ENCODE assay signal across 1 cellular context in the genomic region with DNA sequence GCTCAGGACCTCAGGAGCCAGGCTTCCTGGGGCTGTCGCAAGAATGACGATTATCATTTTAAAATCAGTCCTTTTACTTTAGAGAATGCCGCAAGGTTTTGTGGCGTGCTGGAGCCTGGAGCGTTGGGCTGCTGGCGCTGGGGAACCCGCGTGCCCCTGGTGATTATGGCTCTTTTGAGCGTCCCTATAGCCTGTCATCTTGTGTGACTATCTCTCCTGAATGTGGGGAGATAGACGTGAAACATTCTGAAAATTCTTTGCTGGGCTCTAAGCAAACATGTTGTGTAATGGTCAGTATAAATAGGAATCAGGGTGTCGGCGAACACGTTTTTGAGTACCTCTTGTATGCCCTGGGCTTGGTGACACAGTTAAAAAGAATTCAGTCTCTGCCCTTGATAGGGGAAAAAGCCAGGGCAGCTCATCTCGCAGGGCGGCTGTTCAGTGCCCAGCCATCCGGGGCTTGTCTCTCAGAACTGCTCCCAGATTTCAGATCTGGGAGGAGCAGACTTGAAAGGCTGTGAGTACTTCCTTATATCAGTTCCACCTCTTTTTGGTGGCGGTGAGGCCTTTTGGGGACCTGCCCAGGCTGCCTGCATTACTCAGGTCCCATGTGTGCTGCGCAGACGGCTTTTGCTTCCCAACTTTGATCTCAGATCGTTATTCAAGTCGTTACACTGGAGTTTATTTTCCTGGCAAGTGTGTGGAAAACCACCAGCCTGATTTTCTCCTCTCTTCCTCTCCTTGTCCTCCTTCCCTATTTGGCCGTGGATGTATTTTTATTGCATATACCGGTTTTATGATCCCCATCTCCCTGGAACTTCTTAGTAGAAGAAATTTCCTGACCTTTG.
A peak's percentile ranks its signal among the peaks of the same experiment; 100 is the strongest.
TF ChIP-seq lines count a peak whose summit lies in the region.

No MANE protein-coding gene starts in this region.

TF ChIP-seq in HepG2, 621 proteins besides CTCF, POLR2A, EP300 and RAD21 (continues in another document):
- TF ChIP-seq, protein P1, sequence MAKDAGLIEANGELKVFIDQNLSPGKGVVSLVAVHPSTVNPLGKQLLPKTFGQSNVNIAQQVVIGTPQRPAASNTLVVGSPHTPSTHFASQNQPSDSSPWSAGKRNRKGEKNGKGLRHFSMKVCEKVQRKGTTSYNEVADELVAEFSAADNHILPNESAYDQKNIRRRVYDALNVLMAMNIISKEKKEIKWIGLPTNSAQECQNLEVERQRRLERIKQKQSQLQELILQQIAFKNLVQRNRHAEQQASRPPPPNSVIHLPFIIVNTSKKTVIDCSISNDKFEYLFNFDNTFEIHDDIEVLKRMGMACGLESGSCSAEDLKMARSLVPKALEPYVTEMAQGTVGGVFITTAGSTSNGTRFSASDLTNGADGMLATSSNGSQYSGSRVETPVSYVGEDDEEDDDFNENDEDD (CRISPR knock-in tag; IDR thresholded peaks at IDR 0.05; ENCODE audit: borderline replicate concordance) = no peak
- TF ChIP-seq ZMYM3 (CRISPR knock-in tag; IDR thresholded peaks at IDR 0.05) (no peak), MBNL3 (CRISPR knock-in tag; conservative IDR thresholded peaks at IDR 0.05) (no peak), TGIF2 (CRISPR knock-in tag; IDR thresholded peaks at IDR 0.05) (peak; percentile 91), TAF15 (IDR thresholded peaks at IDR 0.05; ENCODE audit: low read depth, low read length, poor library complexity, severe bottlenecking) (no peak), ZNF761 (CRISPR knock-in tag; conservative IDR thresholded peaks at IDR 0.05) (no peak; the same call in 1 of the 2 replicates), RXRB (CRISPR knock-in tag; IDR thresholded peaks at IDR 0.05; ENCODE audit: borderline replicate concordance) (peak; percentile 95), KLF11 (CRISPR knock-in tag; IDR thresholded peaks at IDR 0.05) (no peak; the same call in 1 of the 2 replicates), NONO (IDR thresholded peaks at IDR 0.05) (no peak), NONO (CRISPR knock-in tag; conservative IDR thresholded peaks at IDR 0.05) (peak; percentile 73; the same call in 1 of the 2 replicates), ZNF777 (CRISPR knock-in tag; IDR thresholded peaks at IDR 0.05) (no peak), ZNF263 (CRISPR knock-in tag; IDR thresholded peaks at IDR 0.05) (peak; percentile 21; the same call in 1 of the 2 replicates), ZNF746 (CRISPR knock-in tag; IDR thresholded peaks at IDR 0.05) (no peak; the same call in 1 of the 2 replicates), ZC3H4 (CRISPR knock-in tag; IDR thresholded peaks at IDR 0.05; ENCODE audit: borderline replicate concordance) (no peak; the same call in 1 of the 2 replicates), MAF1 (CRISPR knock-in tag; IDR thresholded peaks at IDR 0.05; ENCODE audit: borderline replicate concordance) (no peak), KDM5A (IDR thresholded peaks at IDR 0.05; ENCODE audit: borderline replicate concordance, low read length) (no peak), ZFYVE20 (CRISPR knock-in tag; IDR thresholded peaks at IDR 0.05; ENCODE audit: borderline replicate concordance, low read depth) (no peak), ZNF841 (CRISPR knock-in tag; IDR thresholded peaks at IDR 0.05; ENCODE audit: borderline replicate concordance) (no peak), ZNF383 (CRISPR knock-in tag; IDR thresholded peaks at IDR 0.05; ENCODE audit: borderline replicate concordance) (0 out of 2 replicates have a peak, but pooled peaks have one; percentile 14), CBFB (CRISPR knock-in tag; IDR thresholded peaks at IDR 0.05) (0 out of 2 replicates have a peak, but pooled peaks have one; percentile 15), IRF2 (CRISPR knock-in tag; IDR thresholded peaks at IDR 0.05) (peak; percentile 92), MXI1 (IDR thresholded peaks at IDR 0.05; ENCODE audit: borderline replicate concordance, low read depth, low read length) (peak; percentile 62; the same call in 1 of the 3 replicates), PBX3 (CRISPR knock-in tag; IDR thresholded peaks at IDR 0.05; ENCODE audit: borderline replicate concordance) (no peak), SRSF9 (IDR thresholded peaks at IDR 0.05; ENCODE audit: borderline replicate concordance, insufficient read depth, low read depth, low read length, poor library complexity, severe bottlenecking) (no peak), SKIL (CRISPR knock-in tag; IDR thresholded peaks at IDR 0.05; ENCODE audit: borderline replicate concordance) (peak; percentile 86; the same call in 1 of the 2 replicates), TMF1 (CRISPR knock-in tag; IDR thresholded peaks at IDR 0.05; ENCODE audit: low read depth) (no peak), MAFK (conservative IDR thresholded peaks at IDR 0.05 in 1 of 2, IDR thresholded peaks at IDR 0.05 in 1 of 2; ENCODE audit: low read length in 2 of 2) (no peak), ZBTB8A (CRISPR knock-in tag; IDR thresholded peaks at IDR 0.05; ENCODE audit: borderline replicate concordance, low read depth) (no peak), RFXANK (CRISPR knock-in tag; IDR thresholded peaks at IDR 0.05) (no peak), RFXAP (CRISPR knock-in tag; IDR thresholded peaks at IDR 0.05; ENCODE audit: borderline replicate concordance) (peak; percentile 70; the same call in 1 of the 2 replicates), SRSF4 (IDR thresholded peaks at IDR 0.05; ENCODE audit: low read depth, low read length, poor library complexity, severe bottlenecking) (no peak), ETV6 (CRISPR knock-in tag; conservative IDR thresholded peaks at IDR 0.05) (0 out of 2 replicates have a peak, but pooled peaks have one; percentile 17), NPAS2 (CRISPR knock-in tag; IDR thresholded peaks at IDR 0.05; ENCODE audit: borderline replicate concordance) (no peak), ZNF556 (CRISPR knock-in tag; IDR thresholded peaks at IDR 0.05; ENCODE audit: borderline replicate concordance) (no peak; the same call in 1 of the 2 replicates), ZNF335 (CRISPR knock-in tag; IDR thresholded peaks at IDR 0.05) (no peak), BHLHE40 (IDR thresholded peaks at IDR 0.05; ENCODE audit: low read length) (peak; percentile 92), NFE2 (CRISPR knock-in tag; IDR thresholded peaks at IDR 0.05) (no peak), ETV5 (CRISPR knock-in tag; IDR thresholded peaks at IDR 0.05; ENCODE audit: borderline replicate concordance) (peak; percentile 80), GTF2F1 (IDR thresholded peaks at IDR 0.05; ENCODE audit: low read length) (no peak), SETDB1 (CRISPR knock-in tag; IDR thresholded peaks at IDR 0.05; ENCODE audit: borderline replicate concordance) (no peak), ZNF264 (CRISPR knock-in tag; IDR thresholded peaks at IDR 0.05) (peak; percentile 80), NFE2L2 (IDR thresholded peaks at IDR 0.05; ENCODE audit: low read length) (no peak), ZKSCAN8 (CRISPR knock-in tag; IDR thresholded peaks at IDR 0.05; ENCODE audit: borderline replicate concordance) (peak; percentile 99)
- TF ChIP-seq, protein P2, sequence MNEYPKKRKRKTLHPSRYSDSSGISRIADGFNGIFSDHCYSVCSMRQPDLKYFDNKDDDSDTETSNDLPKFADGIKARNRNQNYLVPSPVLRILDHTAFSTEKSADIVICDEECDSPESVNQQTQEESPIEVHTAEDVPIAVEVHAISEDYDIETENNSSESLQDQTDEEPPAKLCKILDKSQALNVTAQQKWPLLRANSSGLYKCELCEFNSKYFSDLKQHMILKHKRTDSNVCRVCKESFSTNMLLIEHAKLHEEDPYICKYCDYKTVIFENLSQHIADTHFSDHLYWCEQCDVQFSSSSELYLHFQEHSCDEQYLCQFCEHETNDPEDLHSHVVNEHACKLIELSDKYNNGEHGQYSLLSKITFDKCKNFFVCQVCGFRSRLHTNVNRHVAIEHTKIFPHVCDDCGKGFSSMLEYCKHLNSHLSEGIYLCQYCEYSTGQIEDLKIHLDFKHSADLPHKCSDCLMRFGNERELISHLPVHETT (CRISPR knock-in tag; conservative IDR thresholded peaks at IDR 0.05) = peak; percentile 76; the same call in 1 of the 2 replicates
- TF ChIP-seq, protein P3, sequence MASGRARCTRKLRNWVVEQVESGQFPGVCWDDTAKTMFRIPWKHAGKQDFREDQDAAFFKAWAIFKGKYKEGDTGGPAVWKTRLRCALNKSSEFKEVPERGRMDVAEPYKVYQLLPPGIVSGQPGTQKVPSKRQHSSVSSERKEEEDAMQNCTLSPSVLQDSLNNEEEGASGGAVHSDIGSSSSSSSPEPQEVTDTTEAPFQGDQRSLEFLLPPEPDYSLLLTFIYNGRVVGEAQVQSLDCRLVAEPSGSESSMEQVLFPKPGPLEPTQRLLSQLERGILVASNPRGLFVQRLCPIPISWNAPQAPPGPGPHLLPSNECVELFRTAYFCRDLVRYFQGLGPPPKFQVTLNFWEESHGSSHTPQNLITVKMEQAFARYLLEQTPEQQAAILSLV (CRISPR knock-in tag; IDR thresholded peaks at IDR 0.05; ENCODE audit: borderline replicate concordance) = no peak; the same call in 1 of the 2 replicates
- TF ChIP-seq, protein P4, sequence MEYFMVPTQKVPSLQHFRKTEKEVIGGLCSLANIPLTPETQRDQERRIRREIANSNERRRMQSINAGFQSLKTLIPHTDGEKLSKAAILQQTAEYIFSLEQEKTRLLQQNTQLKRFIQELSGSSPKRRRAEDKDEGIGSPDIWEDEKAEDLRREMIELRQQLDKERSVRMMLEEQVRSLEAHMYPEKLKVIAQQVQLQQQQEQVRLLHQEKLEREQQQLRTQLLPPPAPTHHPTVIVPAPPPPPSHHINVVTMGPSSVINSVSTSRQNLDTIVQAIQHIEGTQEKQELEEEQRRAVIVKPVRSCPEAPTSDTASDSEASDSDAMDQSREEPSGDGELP (IDR thresholded peaks at IDR 0.05; ENCODE audit: borderline replicate concordance, low read depth) = peak; percentile 74; the same call in 1 of the 2 replicates
- TF ChIP-seq, protein P5, sequence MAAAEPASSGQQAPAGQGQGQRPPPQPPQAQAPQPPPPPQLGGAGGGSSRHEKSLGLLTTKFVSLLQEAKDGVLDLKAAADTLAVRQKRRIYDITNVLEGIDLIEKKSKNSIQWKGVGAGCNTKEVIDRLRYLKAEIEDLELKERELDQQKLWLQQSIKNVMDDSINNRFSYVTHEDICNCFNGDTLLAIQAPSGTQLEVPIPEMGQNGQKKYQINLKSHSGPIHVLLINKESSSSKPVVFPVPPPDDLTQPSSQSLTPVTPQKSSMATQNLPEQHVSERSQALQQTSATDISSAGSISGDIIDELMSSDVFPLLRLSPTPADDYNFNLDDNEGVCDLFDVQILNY (CRISPR knock-in tag; conservative IDR thresholded peaks at IDR 0.05) = no peak
- TF ChIP-seq, protein P6, sequence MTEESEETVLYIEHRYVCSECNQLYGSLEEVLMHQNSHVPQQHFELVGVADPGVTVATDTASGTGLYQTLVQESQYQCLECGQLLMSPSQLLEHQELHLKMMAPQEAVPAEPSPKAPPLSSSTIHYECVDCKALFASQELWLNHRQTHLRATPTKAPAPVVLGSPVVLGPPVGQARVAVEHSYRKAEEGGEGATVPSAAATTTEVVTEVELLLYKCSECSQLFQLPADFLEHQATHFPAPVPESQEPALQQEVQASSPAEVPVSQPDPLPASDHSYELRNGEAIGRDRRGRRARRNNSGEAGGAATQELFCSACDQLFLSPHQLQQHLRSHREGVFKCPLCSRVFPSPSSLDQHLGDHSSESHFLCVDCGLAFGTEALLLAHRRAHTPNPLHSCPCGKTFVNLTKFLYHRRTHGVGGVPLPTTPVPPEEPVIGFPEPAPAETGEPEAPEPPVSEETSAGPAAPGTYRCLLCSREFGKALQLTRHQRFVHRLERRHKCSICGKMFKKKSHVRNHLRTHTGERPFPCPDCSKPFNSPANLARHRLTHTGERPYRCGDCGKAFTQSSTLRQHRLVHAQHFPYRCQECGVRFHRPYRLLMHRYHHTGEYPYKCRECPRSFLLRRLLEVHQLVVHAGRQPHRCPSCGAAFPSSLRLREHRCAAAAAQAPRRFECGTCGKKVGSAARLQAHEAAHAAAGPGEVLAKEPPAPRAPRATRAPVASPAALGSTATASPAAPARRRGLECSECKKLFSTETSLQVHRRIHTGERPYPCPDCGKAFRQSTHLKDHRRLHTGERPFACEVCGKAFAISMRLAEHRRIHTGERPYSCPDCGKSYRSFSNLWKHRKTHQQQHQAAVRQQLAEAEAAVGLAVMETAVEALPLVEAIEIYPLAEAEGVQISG (CRISPR knock-in tag; IDR thresholded peaks at IDR 0.05) = no peak; the same call in 1 of the 2 replicates
- TF ChIP-seq, protein P7, sequence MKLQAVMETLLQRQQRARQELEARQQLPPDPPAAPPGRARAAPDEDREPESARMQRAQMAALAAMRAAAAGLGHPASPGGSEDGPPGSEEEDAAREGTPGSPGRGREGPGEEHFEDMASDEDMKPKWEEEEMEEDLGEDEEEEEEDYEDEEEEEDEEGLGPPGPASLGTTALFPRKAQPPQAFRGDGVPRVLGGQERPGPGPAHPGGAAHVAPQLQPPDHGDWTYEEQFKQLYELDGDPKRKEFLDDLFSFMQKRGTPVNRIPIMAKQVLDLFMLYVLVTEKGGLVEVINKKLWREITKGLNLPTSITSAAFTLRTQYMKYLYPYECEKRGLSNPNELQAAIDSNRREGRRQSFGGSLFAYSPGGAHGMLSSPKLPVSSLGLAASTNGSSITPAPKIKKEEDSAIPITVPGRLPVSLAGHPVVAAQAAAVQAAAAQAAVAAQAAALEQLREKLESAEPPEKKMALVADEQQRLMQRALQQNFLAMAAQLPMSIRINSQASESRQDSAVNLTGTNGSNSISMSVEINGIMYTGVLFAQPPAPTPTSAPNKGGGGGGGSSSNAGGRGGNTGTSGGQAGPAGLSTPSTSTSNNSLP (IDR thresholded peaks at IDR 0.05; ENCODE audit: low read depth, low read length) = peak; percentile 90
